23 cellular contexts compared by ENCODE assay signal in the genomic region with DNA sequence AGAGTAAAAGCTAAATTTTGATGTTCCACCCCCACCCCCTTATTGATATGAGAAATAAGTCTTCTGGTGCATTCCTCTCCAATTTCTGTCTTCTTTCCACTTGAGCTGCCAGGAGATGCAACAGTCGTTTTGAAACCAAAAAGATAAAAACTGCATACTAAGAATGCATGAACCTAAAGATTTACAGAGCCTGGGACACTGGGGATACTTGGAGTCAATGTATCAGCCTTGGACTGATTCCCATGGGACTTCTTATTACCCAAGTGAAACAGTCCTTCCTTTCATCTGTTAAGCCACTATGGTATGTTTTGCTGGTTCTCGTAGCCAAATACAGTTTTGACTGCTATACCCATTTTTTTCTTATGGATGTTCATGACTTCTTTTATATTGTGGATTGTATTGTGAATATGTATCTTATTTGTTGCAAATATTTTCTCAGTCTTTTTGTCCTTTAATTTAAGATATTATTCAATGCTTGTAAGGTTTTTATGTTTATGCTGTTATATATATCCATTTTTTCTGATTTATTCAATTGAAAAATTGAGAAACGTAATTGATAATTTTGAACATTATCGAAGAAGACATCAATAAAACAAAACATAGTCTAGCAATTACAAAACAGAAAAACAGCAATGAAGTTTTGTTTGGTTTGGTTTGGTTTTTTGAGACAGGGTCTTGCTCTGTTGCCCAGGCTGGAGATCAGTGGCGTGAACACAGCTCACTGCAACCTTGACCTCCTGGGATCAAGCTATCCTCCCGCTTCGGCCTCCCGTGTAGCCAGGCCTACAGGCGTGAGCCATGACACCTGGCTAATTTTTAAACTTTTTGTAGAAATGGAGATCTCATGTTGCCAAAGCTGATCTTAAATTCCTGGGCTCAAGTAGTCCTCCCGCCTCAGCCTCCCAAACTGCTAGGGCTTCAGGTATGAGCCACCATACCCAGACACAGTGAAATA.
A peak's percentile ranks its signal among the peaks of the same experiment; 100 is the strongest.
DNase-seq lines count a peak whose midpoint lies in the region; ATAC-seq, FAIRE-seq and TF ChIP-seq lines count a peak whose summit lies in the region.
"Had no signal": no experiment of that assay in that cellular context is flagged by ENCODE, and none has a peak within 500 bp of the region (broad histone marks: within the 10 kb centered on the region; RNA-seq: fewer than 3 reads in every experiment).

No MANE protein-coding gene starts in this region.

- H3K4me3 Mint-ChIP-seq in neural crest cell: no peak overlapping the region
- no peak overlapping the region for H3K4me3 Mint-ChIP-seq in CD4-positive, alpha-beta memory T cell
- H3K4me3 Mint-ChIP-seq: CD8-positive, alpha-beta T cell; GM23338 had no signal

- no peaks in the 10 kb centered on the region for H3K36me3 Mint-ChIP-seq in neural crest cell (ENCODE audit: low read depth)
- H3K36me3 Mint-ChIP-seq in CD4-positive, alpha-beta memory T cell: no peaks in the 10 kb centered on the region
- H3K36me3 Mint-ChIP-seq: CD8-positive, alpha-beta T cell had no signal

- FAIRE-seq in GM12891 (lab: Jason Lieb, UNC) (peak; percentile 59), GM12878 (lab: Jason Lieb, UNC) (no peak)
- FAIRE-seq: RCC 7860 had no signal

- ATAC-seq in GM12878 (peak; percentile 19), HG03139 (IDR thresholded peaks at IDR 0.05; ENCODE audit: unreplicated experiment) (no peak)
- ATAC-seq: CD8-positive, alpha-beta T cell; GM23338; Right ventricle myocardium inferior had no signal

- no peak overlapping the region for H2AFZ ChIP-seq in GM12878 (ENCODE audit: control insufficient read depth, low read depth, low read length)
- H2AFZ ChIP-seq: GM23338 had no signal

- H3K27me3 ChIP-seq in GM12878 (replicated peaks in 1 of 2; ENCODE audit: control insufficient read depth in 2 of 2, insufficient read depth in 2 of 2, low read length in 1 of 2): no peaks in the 10 kb centered on the region
- H3K27me3 ChIP-seq in CD4-positive, alpha-beta memory T cell (ENCODE audit: insufficient read depth, low read length): no peaks in the 10 kb centered on the region
- H3K27me3 ChIP-seq: BLaER1 treated with 17β-estradiol and CSF1 and Interleukin-3, amounts not matched to agents 10 nM and 100 nM had no signal

- H3K27ac Mint-ChIP-seq in neural crest cell (ENCODE audit: unreplicated experiment): peak overlapping the region; percentile 12
- H3K27ac Mint-ChIP-seq in CD4-positive, alpha-beta memory T cell: no peak overlapping the region
- H3K27ac Mint-ChIP-seq: CD8-positive, alpha-beta T cell; GM23338 had no signal

- no peaks in the 10 kb centered on the region for H3K36me3 ChIP-seq in GM12878 (ENCODE audit: control insufficient read depth in 2 of 2, insufficient read depth in 2 of 2, low read length in 1 of 2)
- H3K36me3 ChIP-seq in CD4-positive, alpha-beta memory T cell (ENCODE audit: insufficient read depth, low read length): no peaks in the 10 kb centered on the region
- H3K36me3 ChIP-seq: BLaER1 treated with 17β-estradiol and CSF1 and Interleukin-3, amounts not matched to agents 10 nM and 100 nM; HAP-1 had no signal

- TF ChIP-seq CTCF in GM12878 (IDR thresholded peaks at IDR 0.05 in 2 of 3, conservative IDR thresholded peaks at IDR 0.05 in 1 of 3; ENCODE audit: control insufficient read depth in 2 of 3, extremely low read depth in 1 of 3, insufficient read depth in 1 of 3, low read depth in 3 of 3, low read length in 3 of 3) (no peak), neural crest cell (conservative IDR thresholded peaks at IDR 0.05) (no peak)

- H3K9me3 Mint-ChIP-seq in neural crest cell: no peaks in the 10 kb centered on the region
- H3K9me3 Mint-ChIP-seq in CD4-positive, alpha-beta memory T cell: peaks cover 0 to 2% (median 0%) of the 10 kb centered on the region in 8 donors
- H3K9me3 Mint-ChIP-seq: CD8-positive, alpha-beta T cell; GM23338 had no signal

- in situ Hi-C loops in GM12878 (cut with MboI): loop anchor here (10.0 to 25.0 kb wide), 3 partner anchors 461 to 1131 kb away; a partner anchor contains a TSS

- H3K27ac ChIP-seq in GM12878 (ENCODE audit: control insufficient read depth, insufficient read depth): peak overlapping the region; percentile 98
- H3K27ac ChIP-seq in CD4-positive, alpha-beta memory T cell (ENCODE audit: low read depth, low read length): no peak overlapping the region
- H3K27ac ChIP-seq: BLaER1 treated with 17β-estradiol and CSF1 and Interleukin-3, amounts not matched to agents 10 nM and 100 nM; HL-60 had no signal

- POLR2A ChIA-PET in GM12878 (lab: Charles Lee): interaction anchor here (0.6 to 5.9 kb wide), 15 partner anchors 9 to 1133 kb away, joined by 3 to 63 read pairs (median 7); a partner anchor contains a TSS
- POLR2A ChIA-PET in CD4-positive, alpha-beta memory T cell (lab: Charles Lee; ENCODE audit: partially characterized antibody): no interaction called here

- SMC1A ChIA-PET in GM12878 (lab: Charles Lee; ENCODE audit: uncharacterized antibody, unreplicated experiment): interaction anchor here (0.7 to 6.5 kb wide), 20 partner anchors 8 to 469 kb away, joined by 3 to 146 read pairs (median 5); no protein-coding TSS in a partner anchor

- CTCF ChIA-PET in GM12878 (lab: Yijun Ruan, JAX): interaction anchor here (1.7 to 6.2 kb wide), 4 partner anchors 9 to 469 kb away, joined by 6 to 63 read pairs (median 14); no protein-coding TSS in a partner anchor
- CTCF ChIA-PET in CD4-positive, alpha-beta memory T cell (lab: Charles Lee; ENCODE audit: partially characterized antibody): interaction anchor here (0.5 to 1.8 kb wide), 4 partner anchors 9 to 474 kb away, joined by 3 to 8 read pairs (median 6); no protein-coding TSS in a partner anchor

- peak overlapping the region; percentile 41 for H3K9ac ChIP-seq in GM12878 (ENCODE audit: control insufficient read depth, insufficient read depth, low read length)
- H3K9ac ChIP-seq: BLaER1 treated with 17β-estradiol and CSF1 and Interleukin-3, amounts not matched to agents 10 nM and 100 nM had no signal

- intact Hi-C loops in GM12878 (cut with micrococcal nuclease; ENCODE audit: unreplicated experiment): loop anchor here (2.0 kb wide), 5 partner anchors 15 to 273 kb away; no protein-coding TSS in a partner anchor
- intact Hi-C loops in CD4-positive, alpha-beta memory T cell (cut with micrococcal nuclease): no loop called here
- intact Hi-C loops in posterior cingulate gyrus (cut with DNase I): no loop called here

- RAD21 ChIA-PET in GM12878 (lab: Charles Lee; ENCODE audit: unreplicated experiment): interaction anchor here (1.0 to 16.5 kb wide), 13 partner anchors 7 to 469 kb away, joined by 3 to 322 read pairs (median 7); a partner anchor contains a TSS

- H3K79me2 ChIP-seq in GM12878 (ENCODE audit: control insufficient read depth, insufficient read depth, low read length): peaks cover 2% of the 10 kb centered on the region

- H3K4me2 ChIP-seq in GM12878 (ENCODE audit: control insufficient read depth, insufficient read depth): peak overlapping the region; percentile 65
- H3K4me2 ChIP-seq: BLaER1 treated with 17β-estradiol and CSF1 and Interleukin-3, amounts not matched to agents 10 nM and 100 nM; GM23338 had no signal

- H4K20me1 ChIP-seq in GM12878 (ENCODE audit: control insufficient read depth, insufficient read depth): no peaks in the 10 kb centered on the region
- H4K20me1 ChIP-seq: BLaER1 treated with 17β-estradiol and CSF1 and Interleukin-3, amounts not matched to agents 10 nM and 100 nM had no signal

- no peaks in the 10 kb centered on the region for H3K4me1 Mint-ChIP-seq in neural crest cell
- peaks cover 0 to 1% (median 0%) of the 10 kb centered on the region in 4 donors for H3K4me1 Mint-ChIP-seq in CD4-positive, alpha-beta memory T cell
- H3K4me1 Mint-ChIP-seq: GM23338 had no signal

- 88% methylated on average over 10 of the region's 10 CpGs for WGBS in GM12878 (ENCODE audit: insufficient coverage, insufficient replicate concordance, low lambda C conversion rate, missing lambda C conversion rate)

- TF ChIP-seq RAD21 in GM12878 (IDR thresholded peaks at IDR 0.05; ENCODE audit: insufficient read depth, low read depth, low read length): no peak

- H3K9me3 ChIP-seq in GM12878 (replicated peaks; ENCODE audit: control insufficient read depth, insufficient read depth, low read length): no peaks in the 10 kb centered on the region; the same call in 1 of the 3 replicates
- no peaks in the 10 kb centered on the region for H3K9me3 ChIP-seq in CD4-positive, alpha-beta memory T cell (ENCODE audit: control insufficient read depth in 1 of 2, low read length in 2 of 2)
- H3K9me3 ChIP-seq: HAP-1 had no signal

- H3K4me3 ChIP-seq in GM12878: peak overlapping the region; percentile 22; the same call in 1 of the 2 replicates
- H3K4me3 ChIP-seq in CD4-positive, alpha-beta memory T cell (ENCODE audit: low read length in 2 of 2): no peak overlapping the region
- H3K4me3 ChIP-seq: BLaER1 treated with 17β-estradiol and CSF1 and Interleukin-3, amounts not matched to agents 10 nM and 100 nM; GM23338; HAP-1 had no signal

- no peak for TF ChIP-seq EP300 in GM12878 (IDR thresholded peaks at IDR 0.05; ENCODE audit: borderline replicate concordance in 1 of 2, control insufficient read depth in 1 of 2, low read depth in 2 of 2, low read length in 2 of 2)

- TF ChIP-seq POLR2A in GM12891 (IDR thresholded peaks at IDR 0.05; ENCODE audit: low read depth, low read length): peak; percentile 3; the same call in 1 of the 2 replicates
- no peak for TF ChIP-seq POLR2A in GM12878 (IDR thresholded peaks at IDR 0.05; ENCODE audit: low read depth, low read length)

- no peaks in the 10 kb centered on the region for H3K27me3 Mint-ChIP-seq in neural crest cell (ENCODE audit: low read depth)
- H3K27me3 Mint-ChIP-seq in CD4-positive, alpha-beta memory T cell: no peaks in the 10 kb centered on the region

- H3K4me1 ChIP-seq in GM12878 (ENCODE audit: control insufficient read depth, insufficient read depth, low read length): peaks cover 55% of the 10 kb centered on the region
- no peaks in the 10 kb centered on the region for H3K4me1 ChIP-seq in CD4-positive, alpha-beta memory T cell (ENCODE audit: insufficient read depth, low read length)
- H3K4me1 ChIP-seq: BLaER1 treated with 17β-estradiol and CSF1 and Interleukin-3, amounts not matched to agents 10 nM and 100 nM; HAP-1 had no signal

- BruUV-seq in GM12878 (replicated peaks; lab: Mats Ljungman, UMichigan): no TSS peak

- DNase-seq in COLO829 (ENCODE audit: low spot score): peak; percentile 74
- DNase-seq in GM12891 (ENCODE audit: insufficient read length, low spot score): no peak
- DNase-seq in GM12878 (ENCODE audit: low read depth, low spot score): no peak
- no peak for DNase-seq in neural crest cell (ENCODE audit: low read depth, low spot score)
- DNase-seq in CD4-positive, alpha-beta memory T cell: no peak
- DNase-seq in posterior cingulate gyrus: no peak
- DNase-seq: Calu3; CD8-positive, alpha-beta T cell; DMS153; KG1; NCI-H1092 treated with DMSO at 0.1 percent for 48 hours; NCI-H146; NCI-H2029; NCI-H2171 treated with DMSO at 0.1 percent for 48 hours; NCI-H524 treated with DMSO at 0.1 percent for 48 hours; OCI-M1 had no signal

TF ChIP-seq in GM12891, 5 proteins besides CTCF, POLR2A, EP300 and RAD21 (continues in another document):
- 0 out of 2 replicates have a peak, but pooled peaks have one; percentile 19 for TF ChIP-seq POLR2AphosphoS5 (IDR thresholded peaks at IDR 0.05; ENCODE audit: low read depth, low read length)

TF ChIP-seq in GM12878, 131 proteins besides CTCF, POLR2A, EP300 and RAD21 (continues in another document):
- TF ChIP-seq POLR2AphosphoS5 (IDR thresholded peaks at IDR 0.05; ENCODE audit: low read length) (peak; percentile 63; the same call in 1 of the 2 replicates), PML (IDR thresholded peaks at IDR 0.05; ENCODE audit: low read length) (no peak)
